Comparison of ENCODE assay signal across 1 cellular context in genomic region chr5:65190328-65191053, GRCh38.
TF ChIP-seq lines count a peak whose summit lies in the region.

No MANE protein-coding gene starts in this region.

TF ChIP-seq in HepG2, 621 proteins besides CTCF, POLR2A, EP300 and RAD21 (continued from another document):
- TF ChIP-seq MIER2 (CRISPR knock-in tag; IDR thresholded peaks at IDR 0.05): no peak
- no peak for TF ChIP-seq ZNF672 (CRISPR knock-in tag; IDR thresholded peaks at IDR 0.05)
- no peak for TF ChIP-seq ZBTB3 (CRISPR knock-in tag; IDR thresholded peaks at IDR 0.05; ENCODE audit: borderline replicate concordance, low read depth)
TF ChIP-seq in HepG2: peak in this region for 0.
